ENCODE assay signal across 22 cellular contexts in the genomic region with DNA sequence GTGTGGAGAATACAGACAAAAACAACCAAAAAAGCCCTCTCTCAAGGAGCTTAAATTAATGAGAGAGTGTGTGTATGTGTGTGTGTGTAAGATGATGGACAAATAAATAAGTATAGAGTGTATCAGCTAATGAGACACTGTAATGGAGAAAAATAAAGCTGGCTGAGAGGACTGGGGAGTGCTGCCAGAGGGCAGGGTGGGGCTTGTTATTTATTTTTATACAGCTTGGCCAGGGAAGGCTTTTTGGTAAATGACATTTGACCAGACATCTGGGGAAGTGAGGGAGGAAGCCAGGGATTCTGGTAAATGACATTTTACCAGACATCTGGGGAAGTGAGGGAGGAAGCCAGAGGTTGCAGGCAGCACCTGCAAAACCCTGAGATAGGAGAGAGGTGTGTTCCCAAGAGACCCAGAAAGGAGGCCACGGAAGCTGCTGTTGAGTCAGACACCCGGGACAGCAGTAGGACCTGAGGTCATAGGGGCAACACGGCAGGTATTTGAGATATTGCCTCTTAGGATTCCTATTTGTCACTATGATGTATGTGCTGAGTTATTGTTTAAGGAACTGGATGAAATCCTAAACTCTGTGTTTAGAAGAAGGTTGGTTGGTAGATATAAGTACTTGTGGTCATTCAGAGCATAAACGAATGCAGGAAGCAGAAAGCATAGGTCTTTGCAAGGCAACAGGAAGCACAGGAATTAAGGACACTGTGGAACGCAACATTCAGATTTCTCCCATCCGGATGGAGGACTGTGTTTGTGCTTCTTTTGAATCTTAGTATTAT. TPM values are rescaled to one million over a fixed set of nuclear protein-coding genes. Genes with fewer than 3 reads are reported as not detected.
DNase-seq lines count a peak whose midpoint lies in the region; ATAC-seq and TF ChIP-seq lines count a peak whose summit lies in the region.
"Had no signal": no experiment of that assay in that cellular context is flagged by ENCODE, and none has a peak within 500 bp of the region (broad histone marks: within the 10 kb centered on the region; RNA-seq: fewer than 3 reads in every experiment).

No MANE protein-coding gene starts in this region.

- peak; percentile 32 for ATAC-seq in left ventricle myocardium superior

- H3K27ac ChIP-seq in left ventricle myocardium inferior (replicated peaks) = peak overlapping the region; percentile 65
- H3K27ac ChIP-seq in right atrium auricular region = no peak overlapping the region
- H3K27ac ChIP-seq in ovary = no peak overlapping the region
- H3K27ac ChIP-seq: BLaER1, SK-N-MC had no signal

- TF ChIP-seq CTCF in left ventricle myocardium inferior (IDR thresholded peaks at IDR 0.05; ENCODE audit: borderline replicate concordance) = no peak
- TF ChIP-seq CTCF in right atrium auricular region (IDR thresholded peaks at IDR 0.05) = no peak
- TF ChIP-seq CTCF in ovary (IDR thresholded peaks at IDR 0.05) = no peak

- intact Hi-C loops in left ventricle myocardium inferior (cut with micrococcal nuclease) (no loop called here), left ventricle myocardium superior (cut with micrococcal nuclease) (no loop called here), ovary (cut with DNase I) (no loop called here)

- peak; percentile 31 for DNase-seq in left ventricle myocardium inferior
- DNase-seq in right atrium auricular region (ENCODE audit: low spot score) = no peak
- peak; percentile 1 for DNase-seq in RPMI8226
- DNase-seq in left ventricle myocardium superior = peak; percentile 41
- DNase-seq in ovary = no peak
- DNase-seq in NCI-H2107 (lab: John Stamatoyannopoulos, UW) = no peak
- DNase-seq in stimulated activated CD4-positive, alpha-beta T cell treated with anti-CD3 and anti-CD28 coated beads, Interleukin-4, amount 100 ng/mL, for 24 hours = no peak
- DNase-seq: Caco-2; CD4-positive, alpha-beta T cell; DMS 273 treated with DMSO at 0.1 percent for 48 hours; GDM1; H7; HFFc6; KG1; NCI-H1105; NCI-H1694; NCI-H2171 treated with DMSO at 0.1 percent for 48 hours; NCI-H524 treated with DMSO at 0.1 percent for 48 hours; SHP77 treated with DMSO at 0.1 percent for 48 hours; SW 1271 had no signal

- no peak for TF ChIP-seq POLR2A in ovary (IDR thresholded peaks at IDR 0.05)

- H3K4me1 ChIP-seq in left ventricle myocardium inferior (peaks cover 56% of the 10 kb centered on the region), right atrium auricular region (peaks cover 0 to 42% of the 10 kb centered on the region in 2 donors), ovary (ENCODE audit: insufficient read depth) (no peaks in the 10 kb centered on the region)

- H3K9me3 ChIP-seq in left ventricle myocardium inferior (replicated peaks) = no peaks in the 10 kb centered on the region
- no peaks in the 10 kb centered on the region for H3K9me3 ChIP-seq in right atrium auricular region
- H3K9me3 ChIP-seq in ovary = no peaks in the 10 kb centered on the region
- H3K9me3 ChIP-seq: Caco-2 had no signal

- H3K4me3 ChIP-seq in left ventricle myocardium inferior (peak overlapping the region; percentile 1), right atrium auricular region (no peak overlapping the region), ovary (no peak overlapping the region)
- H3K4me3 ChIP-seq: BLaER1, SK-N-MC had no signal

- WGBS in ovary, 3 donors = 33 to 44% (median 39%) methylated on average over 6 of the region's 6 CpGs

- H3K27me3 ChIP-seq in left ventricle myocardium inferior (ENCODE audit: low read depth) (peaks cover 36% of the 10 kb centered on the region), right atrium auricular region (no peaks in the 10 kb centered on the region), ovary (no peaks in the 10 kb centered on the region)

- no peak for TF ChIP-seq EP300 in ovary (IDR thresholded peaks at IDR 0.05)

- H3K36me3 ChIP-seq in left ventricle myocardium inferior (no peaks in the 10 kb centered on the region), right atrium auricular region (no peaks in the 10 kb centered on the region), ovary (no peaks in the 10 kb centered on the region)
- H3K36me3 ChIP-seq: BLaER1 had no signal

RNA-seq across cellular contexts. Expression of a gene that starts 2.7 kb away (rescaled TPM):
- total RNA-seq in left ventricle myocardium inferior (2.8 TPM), right atrium auricular region (under 1 TPM; 0.24 to 0.56 TPM), left ventricle myocardium superior (2.5 TPM), ovary (1 to 10 TPM in 1 of 7 donors, under 1 TPM in 5, not detected in 1; 0.11 to 1.3 (median 0.22) TPM)
- under 1 TPM; 0.10 to 0.93 TPM for polyA plus RNA-seq in ovary
- total RNA-seq: Caco-2; CD4-positive, alpha-beta T cell; HFFc6 had no signal

Comparison
In these comparisons a context has a peak if more than half of its experiments do, and no peak if none do; other contexts are left out.
1. DNase-seq: peak in left ventricle myocardium inferior (single experiment), RPMI8226 (single experiment) and left ventricle myocardium superior (single experiment); none in right atrium auricular region (single experiment), ovary (0 of 5), NCI-H2107 (single experiment) and stimulated activated CD4-positive, alpha-beta T cell treated with anti-CD3 and anti-CD28 coated beads, Interleukin-4, amount 100 ng/mL, for 24 hours (single experiment).